ENCODE assay signal across 1 cellular context in genomic region chr10:69806266-69806665, GRCh38.
TF ChIP-seq lines count a peak whose summit lies in the region.

No MANE protein-coding gene starts in this region.

TF ChIP-seq in HCT116, 20 proteins besides CTCF, POLR2A, EP300 and RAD21 (continued from another document):
- no peak for TF ChIP-seq SRF (IDR thresholded peaks at IDR 0.05; ENCODE audit: low read depth)
